8 cellular contexts compared by ENCODE assay signal in the genomic region with DNA sequence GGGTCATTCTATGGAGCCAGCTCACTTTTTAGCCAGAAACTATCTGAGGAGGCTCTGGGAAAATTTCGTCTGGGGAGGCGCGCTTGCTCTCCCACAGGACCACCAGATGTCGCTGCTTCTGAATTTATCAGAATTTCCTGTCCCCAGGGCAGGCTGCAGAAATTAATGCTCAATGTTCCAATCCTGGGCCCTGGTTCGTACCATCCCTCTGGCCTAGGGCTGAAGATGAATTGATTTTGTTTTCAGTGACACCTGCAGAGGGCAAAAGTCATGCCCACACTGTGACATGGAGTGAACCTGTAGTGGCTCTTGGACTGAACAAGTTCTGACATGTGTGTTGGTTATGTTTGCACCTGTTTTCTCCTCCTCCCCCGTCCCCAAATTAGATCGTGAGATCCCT.
DNase-seq lines count a peak whose midpoint lies in the region; ATAC-seq and TF ChIP-seq lines count a peak whose summit lies in the region.

No MANE protein-coding gene starts in this region.

- no peak overlapping the region for H3K4me3 ChIP-seq in ascending aorta

- intact Hi-C loops in ascending aorta (cut with DNase I), result no loop called here

- no peaks in the 10 kb centered on the region for H3K4me1 ChIP-seq in ascending aorta

- no peaks in the 10 kb centered on the region for H3K27me3 ChIP-seq in ascending aorta

- DNase-seq in EL (peak; percentile 27), Kasumi-1 (lab: John Stamatoyannopoulos, UW) (peak; percentile 23 to 35), T-helper 1 cell (peak in 4 of 5 donors; percentile 26 to 43 (median 33)), ascending aorta (ENCODE audit: low spot score in 2 of 2) (no peak), inferior parietal cortex (ENCODE audit: extremely low spot score) (peak; percentile 81), COR-L47 (lab: John Stamatoyannopoulos, UW) (no peak)
- peak; percentile 23 to 48 for DNase-seq in stimulated activated CD4-positive, alpha-beta T cell treated with anti-CD3 and anti-CD28 coated beads, Interleukin-1b, Interleukin-23, amount 100 ng/mL, for 4 hours (ENCODE audit: low read depth in 2 of 2)

- no peaks in the 10 kb centered on the region for H3K9me3 ChIP-seq in ascending aorta

- no peaks in the 10 kb centered on the region for H3K36me3 ChIP-seq in ascending aorta

- TF ChIP-seq CTCF in ascending aorta (IDR thresholded peaks at IDR 0.05), result peak; percentile 33 to 62 (median 36)

- no peak for ATAC-seq in GM21825 (IDR thresholded peaks at IDR 0.05; ENCODE audit: unreplicated experiment)

- no peak overlapping the region for H3K27ac ChIP-seq in ascending aorta

Comparison
In these comparisons a context has a peak if more than half of its experiments do, and no peak if none do; other contexts are left out.
1. DNase-seq: peak in EL (single experiment), Kasumi-1 (2 of 2), T-helper 1 cell (4 of 5), inferior parietal cortex (single experiment) and stimulated activated CD4-positive, alpha-beta T cell treated with anti-CD3 and anti-CD28 coated beads, Interleukin-1b, Interleukin-23, amount 100 ng/mL, for 4 hours (2 of 2); none in ascending aorta (0 of 2) and COR-L47 (single experiment).